10 cellular contexts compared by ENCODE assay signal in genomic region chr5:95843733-95844223, GRCh38. TPM values are rescaled to one million over a fixed set of nuclear protein-coding genes. Genes with fewer than 3 reads are reported as not detected.
A peak's percentile ranks its signal among the peaks of the same experiment; 100 is the strongest.
DNase-seq lines count a peak whose midpoint lies in the region; ATAC-seq and TF ChIP-seq lines count a peak whose summit lies in the region.
"Had no signal": no experiment of that assay in that cellular context is flagged by ENCODE, and none has a peak within 500 bp of the region (broad histone marks: within the 10 kb centered on the region; RNA-seq: fewer than 3 reads in every experiment).

No MANE protein-coding gene starts in this region.

- H3K27me3 Mint-ChIP-seq in CD14-positive monocyte (ENCODE audit: low read depth in 3 of 3) = peaks cover 0 to 2% (median 2%) of the 10 kb centered on the region in 3 donors
- peaks cover 3% of the 10 kb centered on the region for H3K27me3 Mint-ChIP-seq in dendritic cell treated with granulocyte-macrophage colony-stimulating factor and Interleukin-4, amounts not matched to agents 40 ng/mL and 50 ng/mL, for 4 days
- H3K27me3 Mint-ChIP-seq: activated B cell treated with CpG ODN at 0.5 μM for 24 hours had no signal

- H3K9me3 Mint-ChIP-seq in CD14-positive monocyte = peaks cover 0 to 3% (median 0%) of the 10 kb centered on the region in 7 donors
- H3K9me3 Mint-ChIP-seq in dendritic cell treated with granulocyte-macrophage colony-stimulating factor and Interleukin-4, amounts not matched to agents 40 ng/mL and 50 ng/mL, for 4 days = no peaks in the 10 kb centered on the region
- H3K9me3 Mint-ChIP-seq: activated B cell treated with CpG ODN at 0.5 μM for 24 hours, mesothelial cell of epicardium had no signal

- peak overlapping the region; percentile 79 for H2AFZ ChIP-seq in parathyroid adenoma

- H3K36me3 ChIP-seq in parathyroid adenoma (ENCODE audit: control insufficient read depth, insufficient read depth, low read length) = no peaks in the 10 kb centered on the region

- no peaks in the 10 kb centered on the region for H3K9me3 ChIP-seq in parathyroid adenoma (ENCODE audit: control insufficient read depth, low read length)

- intact Hi-C loops in CD14-positive monocyte (cut with micrococcal nuclease) = loop anchor here in 1 of 2 donors (2.0 to 5.0 kb wide), 2 partner anchors 36 to 63 kb away; no protein-coding TSS in a partner anchor
- intact Hi-C loops in dendritic cell treated with granulocyte-macrophage colony-stimulating factor and Interleukin-4, amounts not matched to agents 40 ng/mL and 50 ng/mL, for 4 days (cut with micrococcal nuclease) = loop anchor here (1.0 to 5.0 kb wide), 5 partner anchors 19 to 286 kb away; partner anchors contain the start of genes ARSK and RFESD

- H3K4me1 Mint-ChIP-seq in CD14-positive monocyte = peaks cover 63% of the 10 kb centered on the region
- H3K4me1 Mint-ChIP-seq in dendritic cell treated with granulocyte-macrophage colony-stimulating factor and Interleukin-4, amounts not matched to agents 40 ng/mL and 50 ng/mL, for 4 days (ENCODE audit: low read depth) = peaks cover 60% of the 10 kb centered on the region

- H3K4me3 ChIP-seq in HL-60 (replicated peaks; ENCODE audit: insufficient read depth, low read length) (no peak overlapping the region), parathyroid adenoma (ENCODE audit: low read depth, low read length) (no peak overlapping the region)

- H3K4me3 Mint-ChIP-seq in CD14-positive monocyte = peak overlapping the region in 1 of 2 donors; percentile 68
- H3K4me3 Mint-ChIP-seq in dendritic cell treated with granulocyte-macrophage colony-stimulating factor and Interleukin-4, amounts not matched to agents 40 ng/mL and 50 ng/mL, for 4 days = no peak overlapping the region
- H3K4me3 Mint-ChIP-seq: mesothelial cell of epicardium had no signal

- DNase-seq in CD14-positive monocyte (ENCODE audit: low spot score) (no peak), HL-60 (ENCODE audit: low read depth in 1 of 2, low spot score in 1 of 2) (peak in 1 of 2 experiments; percentile 53), NCI-H146 (lab: John Stamatoyannopoulos, UW) (no peak)

- ATAC-seq in GM18519 (IDR thresholded peaks at IDR 0.05; ENCODE audit: low FRiP score, unreplicated experiment) (no peak), GM19324 (IDR thresholded peaks at IDR 0.05; ENCODE audit: low FRiP score, unreplicated experiment) (no peak), HG03354 (IDR thresholded peaks at IDR 0.05; ENCODE audit: poor library complexity, severe bottlenecking, unreplicated experiment) (no peak)

- H3K9ac ChIP-seq in parathyroid adenoma = no peak overlapping the region

- no peaks in the 10 kb centered on the region for H3K27me3 ChIP-seq in HL-60 (ENCODE audit: insufficient read depth, poor library complexity, severe bottlenecking)
- H3K27me3 ChIP-seq in parathyroid adenoma (ENCODE audit: control insufficient read depth, insufficient read depth, low read length) = no peaks in the 10 kb centered on the region

- H3K4me2 ChIP-seq in parathyroid adenoma (ENCODE audit: low read length) = no peak overlapping the region

- H3K36me3 Mint-ChIP-seq in CD14-positive monocyte = no peaks in the 10 kb centered on the region
- no peaks in the 10 kb centered on the region for H3K36me3 Mint-ChIP-seq in dendritic cell treated with granulocyte-macrophage colony-stimulating factor and Interleukin-4, amounts not matched to agents 40 ng/mL and 50 ng/mL, for 4 days (ENCODE audit: low read depth)
- H3K36me3 Mint-ChIP-seq: mesothelial cell of epicardium had no signal

- H3K27ac Mint-ChIP-seq in CD14-positive monocyte = peak overlapping the region; percentile 89 to 98 (median 96)
- H3K27ac Mint-ChIP-seq in dendritic cell treated with granulocyte-macrophage colony-stimulating factor and Interleukin-4, amounts not matched to agents 40 ng/mL and 50 ng/mL, for 4 days = peak overlapping the region; percentile 88
- H3K27ac Mint-ChIP-seq: mesothelial cell of epicardium had no signal

- H3K4me1 ChIP-seq in parathyroid adenoma = peaks cover 8% of the 10 kb centered on the region

- TF ChIP-seq CTCF in CD14-positive monocyte (IDR thresholded peaks at IDR 0.05) (no peak), HL-60 (IDR thresholded peaks at IDR 0.05; ENCODE audit: insufficient read depth, low read length) (no peak), parathyroid adenoma (IDR thresholded peaks at IDR 0.05) (no peak)

- H3K79me2 ChIP-seq in parathyroid adenoma = no peaks in the 10 kb centered on the region

- H3K27ac ChIP-seq in HL-60 (replicated peaks) = peak overlapping the region; percentile 63
- peak overlapping the region; percentile 49 for H3K27ac ChIP-seq in parathyroid adenoma

RNA-seq across cellular contexts. Expression of gene GLRX, which starts 21.3 kb away (rescaled TPM):
- 100 to 1,000 TPM; 555 to 603 TPM for polyA plus RNA-seq in CD14-positive monocyte
